In genomic region chr12:110271015-110271414, GRCh38 we compare ENCODE assay signal across 23 cellular contexts. TPM values are rescaled to one million over a fixed set of nuclear protein-coding genes. Genes with fewer than 3 reads are reported as not detected.
A peak's percentile ranks its signal among the peaks of the same experiment; 100 is the strongest.
DNase-seq lines count a peak whose midpoint lies in the region; ATAC-seq, FAIRE-seq and TF ChIP-seq lines count a peak whose summit lies in the region.
"Had no signal": no experiment of that assay in that cellular context is flagged by ENCODE, and none has a peak within 500 bp of the region (broad histone marks: within the 10 kb centered on the region; RNA-seq: fewer than 3 reads in every experiment).

No MANE protein-coding gene starts in this region.

- H3F3A ChIP-seq in GM23338 (replicated peaks; ENCODE audit: low read depth) = no peaks in the 10 kb centered on the region

- peaks cover 4% of the 10 kb centered on the region for H3K27me3 Mint-ChIP-seq in GM23338 (ENCODE audit: insufficient read depth, low read depth, poor library complexity)
- H3K27me3 Mint-ChIP-seq in brain = no peaks in the 10 kb centered on the region
- H3K27me3 Mint-ChIP-seq: progenitor cell of endocrine pancreas; stimulated activated naive CD8-positive, alpha-beta T cell treated with anti-CD3 and anti-CD28 coated beads, Interleukin-15, amount 100 ng/mL, for 72 hours had no signal

- ATAC-seq in A549 (no peak), GM23338 (no peak), upper lobe of right lung (no peak), HG03457 (IDR thresholded peaks at IDR 0.05; ENCODE audit: unreplicated experiment) (no peak)
- ATAC-seq: natural killer cell treated with Interleukin-12 subunit alpha and Interleukin-12 subunit beta and Interleukin-15 and Interleukin-18, amount 100 ng/mL, for 72 hours; Panc1; stimulated activated naive CD8-positive, alpha-beta T cell treated with anti-CD3 and anti-CD28 coated beads, Interleukin-15, amount 100 ng/mL, for 72 hours had no signal

- peak overlapping the region; percentile 97 to 99 for H3K27ac ChIP-seq in A549
- H3K27ac ChIP-seq in GM23338 (ENCODE audit: low read depth) = no peak overlapping the region
- peak overlapping the region; percentile 58 to 65 for H3K27ac ChIP-seq in prostate gland
- H3K27ac ChIP-seq in upper lobe of right lung = no peak overlapping the region

- H3K27ac Mint-ChIP-seq in GM23338 = no peak overlapping the region
- peak overlapping the region in 4 of 5 experiments; percentile 40 to 80 (median 64) for H3K27ac Mint-ChIP-seq in brain
- H3K27ac Mint-ChIP-seq: activated CD4-positive, alpha-beta T cell treated with anti-CD3 and anti-CD28 coated beads, Interleukin-2, amount 10 ng/mL, durations not matched to agents 24 days and 14 days; memory B cell; natural killer cell treated with Interleukin-12 subunit alpha and Interleukin-12 subunit beta and Interleukin-15 and Interleukin-18, amount 100 ng/mL, for 72 hours; progenitor cell of endocrine pancreas; stimulated activated naive CD8-positive, alpha-beta T cell treated with anti-CD3 and anti-CD28 coated beads, Interleukin-15, amount 100 ng/mL, for 72 hours had no signal

- H4K20me1 ChIP-seq in GM23338 (replicated peaks; ENCODE audit: insufficient read depth) = no peaks in the 10 kb centered on the region

- no peaks in the 10 kb centered on the region for H3K27me3 ChIP-seq in GM23338 (ENCODE audit: insufficient read depth)
- no peaks in the 10 kb centered on the region for H3K27me3 ChIP-seq in prostate gland (replicated peaks; ENCODE audit: insufficient read depth)
- no peaks in the 10 kb centered on the region for H3K27me3 ChIP-seq in upper lobe of right lung
- H3K27me3 ChIP-seq: adrenal gland had no signal

- no peak overlapping the region for H2AFZ ChIP-seq in GM23338

- CTCF ChIA-PET in A549 (lab: Yijun Ruan, JAX) = interaction anchor here (1.0 to 1.6 kb wide), 5 partner anchors 9 to 169 kb away, joined by 3 to 12 read pairs (median 3); partner anchors contain the start of gene ATP2A2

- H3K36me3 ChIP-seq in GM23338 (ENCODE audit: insufficient read depth) (no peaks in the 10 kb centered on the region), prostate gland (no peaks in the 10 kb centered on the region), upper lobe of right lung (no peaks in the 10 kb centered on the region)
- H3K36me3 ChIP-seq: adrenal gland, HAP-1 had no signal

- no peaks in the 10 kb centered on the region; the same call in 2 of the 3 replicates for H3K9me3 Mint-ChIP-seq in GM23338
- no peaks in the 10 kb centered on the region for H3K9me3 Mint-ChIP-seq in brain
- H3K9me3 Mint-ChIP-seq: activated CD4-positive, alpha-beta T cell treated with anti-CD3 and anti-CD28 coated beads, Interleukin-2, amount 10 ng/mL, durations not matched to agents 24 days and 14 days; memory B cell; natural killer cell treated with Interleukin-12 subunit alpha and Interleukin-12 subunit beta and Interleukin-15 and Interleukin-18, amount 100 ng/mL, for 72 hours; stimulated activated naive CD8-positive, alpha-beta T cell treated with anti-CD3 and anti-CD28 coated beads, Interleukin-15, amount 100 ng/mL, for 72 hours had no signal

- 29% methylated on average over 2 of the region's 2 CpGs for WGBS in A549 (ENCODE audit: missing lambda C conversion rate)
- 73% methylated on average over 2 of the region's 2 CpGs for WGBS in prostate gland

- H3K4me2 ChIP-seq in A549 (peak overlapping the region; percentile 95), GM23338 (peak overlapping the region; percentile 64; the same call in 1 of the 2 replicates)

- H3K36me3 Mint-ChIP-seq in GM23338 (ENCODE audit: low read depth) (no peaks in the 10 kb centered on the region), brain (peaks cover 3% of the 10 kb centered on the region)
- H3K36me3 Mint-ChIP-seq: memory B cell; natural killer cell treated with Interleukin-12 subunit alpha and Interleukin-12 subunit beta and Interleukin-15 and Interleukin-18, amount 100 ng/mL, for 72 hours had no signal

- POLR2A ChIA-PET in A549 (lab: Yijun Ruan, JAX) = interaction anchor here (0.6 to 3.1 kb wide), 2 partner anchors 10 to 80 kb away, joined by 3 to 55 read pairs; partner anchors contain the start of gene ATP2A2

- TF ChIP-seq CTCF in A549 (IDR thresholded peaks at IDR 0.05) (no peak), GM23338 (conservative IDR thresholded peaks at IDR 0.05; ENCODE audit: low read depth in 2 of 2) (no peak), brain (conservative IDR thresholded peaks at IDR 0.05) (no peak), prostate gland (IDR thresholded peaks at IDR 0.05) (no peak), upper lobe of right lung (IDR thresholded peaks at IDR 0.05) (no peak)

- FAIRE-seq in A549 (lab: Jason Lieb, UNC) = no peak
- FAIRE-seq: GM19239, HTR-8/SVneo, keratinocyte had no signal

- TF ChIP-seq EP300 in A549 (IDR thresholded peaks at IDR 0.05) = no peak

- DNase-seq in A549 (ENCODE audit: low read depth in 1 of 2, low spot score in 1 of 2) (no peak), GM23338 (ENCODE audit: low spot score) (no peak), prostate gland (ENCODE audit: low spot score) (no peak), upper lobe of right lung (no peak), DMS53 (lab: John Stamatoyannopoulos, UW) (no peak), putamen (ENCODE audit: low spot score) (no peak)
- DNase-seq: activated CD4-positive, alpha-beta T cell treated with anti-CD3 and anti-CD28 coated beads, Interleukin-2, amount 10 ng/mL, durations not matched to agents 24 days and 14 days; activated CD8-positive, alpha-beta memory T cell treated with anti-CD3 and anti-CD28 coated beads, Interleukin-2, amount 50 U/mL, for 4 hours; activated effector memory CD4-positive, alpha-beta T cell treated with anti-CD3 and anti-CD28 coated beads, Interleukin-2, amount 50 U/mL, for 16 hours; NCI-H1417 treated with DMSO at 0.1 percent for 48 hours; stimulated activated CD4-positive, alpha-beta T cell treated with anti-CD3 and anti-CD28 coated beads, Interleukin-15, amount 100 ng/mL, for 24 hours; stimulated activated naive CD8-positive, alpha-beta T cell treated with anti-CD3 and anti-CD28 coated beads, Interleukin-15, amount 100 ng/mL, for 72 hours had no signal

- peaks cover 40% of the 10 kb centered on the region for H3K4me1 Mint-ChIP-seq in GM23338
- peaks cover 61% of the 10 kb centered on the region for H3K4me1 Mint-ChIP-seq in brain
- H3K4me1 Mint-ChIP-seq: activated CD4-positive, alpha-beta T cell treated with anti-CD3 and anti-CD28 coated beads, Interleukin-2, amount 10 ng/mL, durations not matched to agents 24 days and 14 days; memory B cell; stimulated activated naive CD8-positive, alpha-beta T cell treated with anti-CD3 and anti-CD28 coated beads, Interleukin-15, amount 100 ng/mL, for 72 hours had no signal

- intact Hi-C loops in prostate gland (cut with DNase I) = loop anchor here (2.0 kb wide), 1 partner anchor 24 kb away; no protein-coding TSS in a partner anchor
- intact Hi-C loops in upper lobe of right lung (cut with DNase I) = no loop called here

- no peak for TF ChIP-seq RAD21 in A549 (conservative IDR thresholded peaks at IDR 0.05 in 1 of 2, IDR thresholded peaks at IDR 0.05 in 1 of 2)

- H3K4me3 Mint-ChIP-seq in GM23338 (no peak overlapping the region), brain (peak overlapping the region in 2 of 5 experiments; percentile 18 to 27)
- H3K4me3 Mint-ChIP-seq: activated CD4-positive, alpha-beta T cell treated with anti-CD3 and anti-CD28 coated beads, Interleukin-2, amount 10 ng/mL, durations not matched to agents 24 days and 14 days; memory B cell; natural killer cell treated with Interleukin-12 subunit alpha and Interleukin-12 subunit beta and Interleukin-15 and Interleukin-18, amount 100 ng/mL, for 72 hours; stimulated activated naive CD8-positive, alpha-beta T cell treated with anti-CD3 and anti-CD28 coated beads, Interleukin-15, amount 100 ng/mL, for 72 hours had no signal

- no peak for TF ChIP-seq POLR2A in A549 (IDR thresholded peaks at IDR 0.05; ENCODE audit: low read length)
- no peak for TF ChIP-seq POLR2A in prostate gland (IDR thresholded peaks at IDR 0.05)

- H3K79me2 ChIP-seq in GM23338 (replicated peaks; ENCODE audit: insufficient read depth) = no peaks in the 10 kb centered on the region

- H3K4me1 ChIP-seq in A549 = peaks cover 76% of the 10 kb centered on the region
- H3K4me1 ChIP-seq in GM23338 (ENCODE audit: insufficient read depth) = peaks cover 27% of the 10 kb centered on the region
- no peaks in the 10 kb centered on the region for H3K4me1 ChIP-seq in prostate gland (replicated peaks)
- peaks cover 7% of the 10 kb centered on the region for H3K4me1 ChIP-seq in upper lobe of right lung

- no peaks in the 10 kb centered on the region for H3K9me2 ChIP-seq in GM23338 (ENCODE audit: insufficient read depth)

- H3K4me3 ChIP-seq in A549 = peak overlapping the region; percentile 10; the same call in 1 of the 3 replicates
- H3K4me3 ChIP-seq in GM23338 = no peak overlapping the region
- no peak overlapping the region for H3K4me3 ChIP-seq in prostate gland
- H3K4me3 ChIP-seq in upper lobe of right lung = no peak overlapping the region
- H3K4me3 ChIP-seq: adrenal gland, HAP-1 had no signal

- no peaks in the 10 kb centered on the region for H3K9me3 ChIP-seq in A549
- no peaks in the 10 kb centered on the region for H3K9me3 ChIP-seq in prostate gland
- no peaks in the 10 kb centered on the region for H3K9me3 ChIP-seq in upper lobe of right lung
- H3K9me3 ChIP-seq: adrenal gland, HAP-1 had no signal

TF ChIP-seq in A549, 52 proteins besides CTCF, POLR2A, EP300 and RAD21 (continues in another document):
- TF ChIP-seq POLR2AphosphoS2 (conservative IDR thresholded peaks at IDR 0.05; ENCODE audit: low read length) (no peak), CHD4 (IDR thresholded peaks at IDR 0.05; ENCODE audit: borderline replicate concordance) (no peak)

TF ChIP-seq in GM23338, 12 proteins besides CTCF, POLR2A, EP300 and RAD21 (continues in another document):
- TF ChIP-seq EZH2 (IDR thresholded peaks at IDR 0.05; ENCODE audit: low read depth, unreplicated experiment) (no peak), NANOG (IDR thresholded peaks at IDR 0.05; ENCODE audit: borderline replicate concordance) (no peak), ZNF114 (CRISPR knock-in tag; IDR thresholded peaks at IDR 0.05) (no peak)

RNA-seq across cellular contexts. Expression of gene ATP2A2, which starts 10.0 kb away (rescaled TPM):
- polyA plus RNA-seq in A549 (2011; rRNA removed) (415 and 431 TPM in 2 replicates), A549 (2017; fragmentation: RNase III; extraction: RNeasy Plus Mini Kit Qiagen cat#74134 plus additional on column Dnase treatment) (328 to 356 TPM (median 342 TPM) in 3 replicates), GM23338 (2016; fragmentation: Nextera tagmentation; extraction: Ambion mirVana) (44.2 and 47.2 TPM in 2 replicates), brain (ENCODE audit: insufficient read depth, low read depth, low replicate concordance) (139 TPM)
- polyA plus RNA-seq in A549 (2012; cell fraction: cytosol; rRNA removed) = 264 and 317 TPM in 2 replicates
- 658 and 717 TPM in 2 replicates for polyA plus RNA-seq in A549 (2012; cell fraction: nucleus; rRNA removed)
- 375 and 407 TPM in 2 replicates for polyA minus RNA-seq in A549 (2011; rRNA and poly(A)+ RNA removed)
- total RNA-seq in GM23338 (2014; rRNA removed; shearing (Covaris generic)) = 201 and 225 TPM in 2 replicates
- total RNA-seq in prostate gland (100 to 1,000 TPM; 121 to 209 TPM), upper lobe of right lung (173 TPM)

Comparison
In these comparisons a context has a peak if more than half of its experiments do, and no peak if none do; other contexts are left out.
1. H3K27ac ChIP-seq: peak in A549 (2 of 2) and prostate gland (2 of 2); none in GM23338 (single experiment) and upper lobe of right lung (single experiment).